In the genomic region with DNA sequence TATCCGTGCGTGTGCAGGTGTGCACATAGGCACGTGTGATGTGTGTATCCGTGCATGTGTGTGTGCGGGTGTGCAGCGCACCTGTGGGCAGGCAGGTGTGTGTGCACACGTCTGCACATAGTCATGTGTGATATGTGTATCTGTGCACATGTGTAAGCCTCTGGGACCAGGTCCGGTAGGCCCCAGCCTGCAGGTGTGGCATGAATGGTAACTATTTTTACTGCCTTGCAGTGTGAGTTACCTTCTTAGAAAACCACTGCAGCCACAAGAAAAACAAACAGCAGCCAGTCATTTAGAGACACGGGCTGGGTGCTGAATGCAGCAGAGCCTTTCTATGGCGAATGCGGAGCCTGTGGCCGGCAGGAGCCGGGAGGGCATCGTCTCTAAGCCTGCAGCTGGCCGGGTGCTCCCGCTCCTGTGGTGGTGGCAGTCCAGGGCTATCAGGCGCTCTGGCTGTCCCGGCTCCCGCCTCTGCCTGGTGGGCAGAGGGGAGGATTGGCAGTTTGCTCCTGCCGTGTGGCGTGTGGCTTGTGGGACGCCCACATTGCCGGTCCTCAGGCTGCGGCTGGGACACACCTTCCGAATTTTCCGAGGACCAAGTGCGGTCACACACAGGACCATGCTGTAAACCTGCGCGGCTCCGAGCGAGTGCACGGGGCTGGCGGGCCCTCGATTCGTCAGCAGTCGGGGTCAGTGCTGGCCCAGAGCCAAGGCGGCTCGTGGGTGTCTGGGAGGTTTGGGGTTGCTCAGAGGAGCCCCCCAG, we compare ENCODE assay signal across 8 cellular contexts. TPM values are rescaled to one million over a fixed set of nuclear protein-coding genes. Genes with fewer than 3 reads are reported as not detected.
A peak's percentile ranks its signal among the peaks of the same experiment; 100 is the strongest.
DNase-seq lines count a peak whose midpoint lies in the region; ATAC-seq and TF ChIP-seq lines count a peak whose summit lies in the region.
"Not testable (repeated sequence)": the region's sequence is repeated elsewhere in the genome, so short reads cannot be mapped to it uniquely, and the experiment has no call there.

No MANE protein-coding gene starts in this region.

- not testable (repeated sequence) for H3K4me1 Mint-ChIP-seq in activated CD8-positive, alpha-beta T cell treated with anti-CD3 and anti-CD28 coated beads for 36 hours (ENCODE audit: low read depth); activated naive CD8-positive, alpha-beta T cell treated with anti-CD3 and anti-CD28 coated beads, Interleukin-2, amount 10 ng/mL, durations not matched to agents 7 days and 5 days

- peak; percentile 46 for ATAC-seq in GM18498 (IDR thresholded peaks at IDR 0.05; ENCODE audit: unreplicated experiment)
- peak; percentile 41 for ATAC-seq in GM19324 (IDR thresholded peaks at IDR 0.05; ENCODE audit: low FRiP score, unreplicated experiment)
- peak; percentile 33 for ATAC-seq in GM21825 (IDR thresholded peaks at IDR 0.05; ENCODE audit: unreplicated experiment)
- ATAC-seq in HG03039 (IDR thresholded peaks at IDR 0.05; ENCODE audit: unreplicated experiment): peak; percentile 39
- peak; percentile 34 for ATAC-seq in HG03521 (IDR thresholded peaks at IDR 0.05; ENCODE audit: unreplicated experiment)
- peak; percentile 24 for ATAC-seq in activated CD8-positive, alpha-beta T cell treated with anti-CD3 and anti-CD28 coated beads for 36 hours
- peak; percentile 38 for ATAC-seq in activated naive CD8-positive, alpha-beta T cell treated with anti-CD3 and anti-CD28 coated beads, Interleukin-2, amount 10 ng/mL, durations not matched to agents 7 days and 5 days (ENCODE audit: low read depth)

- DNase-seq in activated CD8-positive, alpha-beta T cell treated with anti-CD3 and anti-CD28 coated beads for 36 hours; activated naive CD8-positive, alpha-beta T cell treated with anti-CD3 and anti-CD28 coated beads, Interleukin-2, amount 10 ng/mL, durations not matched to agents 7 days and 5 days: not testable (repeated sequence)
- DNase-seq in stimulated activated CD8-positive, alpha-beta memory T cell treated with anti-CD3 and anti-CD28 coated beads, Interleukin-4, amount 100 ng/mL, for 24 hours (ENCODE audit: low read depth): peak; percentile 24

- not testable (repeated sequence) for H3K4me3 Mint-ChIP-seq in activated CD8-positive, alpha-beta T cell treated with anti-CD3 and anti-CD28 coated beads for 36 hours; activated naive CD8-positive, alpha-beta T cell treated with anti-CD3 and anti-CD28 coated beads, Interleukin-2, amount 10 ng/mL, durations not matched to agents 7 days and 5 days

- TF ChIP-seq CTCF in activated CD8-positive, alpha-beta T cell treated with anti-CD3 and anti-CD28 coated beads for 36 hours (IDR thresholded peaks at IDR 0.05): not testable (repeated sequence)

- POLR2A ChIA-PET in activated CD8-positive, alpha-beta T cell treated with anti-CD3 and anti-CD28 coated beads for 36 hours (lab: Charles Lee); activated naive CD8-positive, alpha-beta T cell treated with anti-CD3 and anti-CD28 coated beads, Interleukin-2, amount 10 ng/mL, durations not matched to agents 7 days and 5 days (lab: Charles Lee): not testable (repeated sequence)

- CTCF ChIA-PET in activated CD8-positive, alpha-beta T cell treated with anti-CD3 and anti-CD28 coated beads for 36 hours (lab: Charles Lee): not testable (repeated sequence)

- intact Hi-C loops in activated CD8-positive, alpha-beta T cell treated with anti-CD3 and anti-CD28 coated beads for 36 hours (cut with micrococcal nuclease): not testable (repeated sequence)

- not testable (repeated sequence) for H3K36me3 Mint-ChIP-seq in activated CD8-positive, alpha-beta T cell treated with anti-CD3 and anti-CD28 coated beads for 36 hours (ENCODE audit: low read depth); activated naive CD8-positive, alpha-beta T cell treated with anti-CD3 and anti-CD28 coated beads, Interleukin-2, amount 10 ng/mL, durations not matched to agents 7 days and 5 days

- not testable (repeated sequence) for H3K9me3 Mint-ChIP-seq in activated CD8-positive, alpha-beta T cell treated with anti-CD3 and anti-CD28 coated beads for 36 hours; activated naive CD8-positive, alpha-beta T cell treated with anti-CD3 and anti-CD28 coated beads, Interleukin-2, amount 10 ng/mL, durations not matched to agents 7 days and 5 days

- H3K27ac Mint-ChIP-seq in activated CD8-positive, alpha-beta T cell treated with anti-CD3 and anti-CD28 coated beads for 36 hours; activated naive CD8-positive, alpha-beta T cell treated with anti-CD3 and anti-CD28 coated beads, Interleukin-2, amount 10 ng/mL, durations not matched to agents 7 days and 5 days: not testable (repeated sequence)

- not testable (repeated sequence) for H3K27me3 Mint-ChIP-seq in activated CD8-positive, alpha-beta T cell treated with anti-CD3 and anti-CD28 coated beads for 36 hours; activated naive CD8-positive, alpha-beta T cell treated with anti-CD3 and anti-CD28 coated beads, Interleukin-2, amount 10 ng/mL, durations not matched to agents 7 days and 5 days

RNA-seq across cellular contexts. Expression of gene GATD3, which starts 21.9 kb away (rescaled TPM):
- total RNA-seq in activated CD8-positive, alpha-beta T cell treated with anti-CD3 and anti-CD28 coated beads for 36 hours: 10 to 100 TPM; 10.3 to 11.8 TPM
- 10 to 100 TPM; 12.7 to 14.6 TPM for total RNA-seq in activated naive CD8-positive, alpha-beta T cell treated with anti-CD3 and anti-CD28 coated beads, Interleukin-2, amount 10 ng/mL, durations not matched to agents 7 days and 5 days

RNA-seq across cellular contexts. Expression of gene PWP2, which starts 48.2 kb away (rescaled TPM):
- 10 to 100 TPM in 1 of 2 experiments, 1 to 10 TPM in 1; 9.3 to 10.1 TPM for total RNA-seq in activated CD8-positive, alpha-beta T cell treated with anti-CD3 and anti-CD28 coated beads for 36 hours
- total RNA-seq in activated naive CD8-positive, alpha-beta T cell treated with anti-CD3 and anti-CD28 coated beads, Interleukin-2, amount 10 ng/mL, durations not matched to agents 7 days and 5 days: 10 to 100 TPM in 1 of 2 experiments, 1 to 10 TPM in 1; 4.5 to 12.2 TPM
